In the genomic region with DNA sequence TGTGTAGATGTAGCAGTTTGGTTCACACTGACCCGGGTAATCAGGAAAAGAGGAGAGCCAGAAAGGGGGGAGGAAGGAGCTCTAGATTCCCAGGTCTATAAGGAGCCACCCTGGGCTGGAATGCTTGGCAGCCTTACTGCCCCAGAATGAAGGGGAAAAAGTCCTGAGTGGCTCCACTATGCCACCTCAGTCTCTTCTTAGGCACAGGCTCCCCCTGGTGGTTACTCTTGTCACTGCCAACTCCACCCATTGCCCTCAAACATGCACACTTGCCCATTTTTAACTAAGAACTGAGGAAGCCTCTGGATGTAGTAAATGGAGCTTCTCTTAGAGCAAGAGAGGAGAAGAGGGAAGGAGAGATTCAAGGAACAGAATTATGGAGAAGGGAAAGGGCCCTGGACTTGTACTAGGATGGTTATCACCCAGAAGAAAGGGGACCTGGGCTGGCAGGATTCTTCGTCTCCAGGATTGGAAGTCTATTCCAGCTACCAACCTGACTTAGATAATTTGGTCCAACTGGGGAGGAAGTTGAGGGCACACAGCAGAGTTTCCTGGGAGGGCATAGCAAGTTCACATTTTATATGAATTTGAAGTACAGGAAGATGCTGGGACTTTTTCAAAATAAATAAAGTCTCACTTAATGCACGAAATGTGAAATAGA, we compare ENCODE assay signal across 8 cellular contexts. TPM values are rescaled to one million over a fixed set of nuclear protein-coding genes. Genes with fewer than 3 reads are reported as not detected.
A peak's percentile ranks its signal among the peaks of the same experiment; 100 is the strongest.
DNase-seq lines count a peak whose midpoint lies in the region; ATAC-seq and TF ChIP-seq lines count a peak whose summit lies in the region.

No MANE protein-coding gene starts in this region.

- H3K27me3 ChIP-seq in endodermal cell (ENCODE audit: control insufficient read depth, insufficient read depth, low read length, poor library complexity, severe bottlenecking), result no peaks in the 10 kb centered on the region

- no peak overlapping the region for H3K4me3 Mint-ChIP-seq in endodermal cell

- H3K4me1 Mint-ChIP-seq in endodermal cell, result no peaks in the 10 kb centered on the region

- H3K4me1 ChIP-seq in endodermal cell (ENCODE audit: control insufficient read depth, insufficient read depth, low read length), result no peaks in the 10 kb centered on the region

- H3K9ac ChIP-seq in endodermal cell (ENCODE audit: extremely low read depth, low read length, poor library complexity, severe bottlenecking), result no peak overlapping the region

- DNase-seq in DMS153 (lab: John Stamatoyannopoulos, UW) (peak; percentile 57), HS-5 (ENCODE audit: low read depth) (peak; percentile 45), NOMO-1 treated with dmso at 0.1 percent for 144 hours (lab: John Stamatoyannopoulos, UW; ENCODE audit: unreplicated experiment) (peak; percentile 64), endodermal cell (peak; percentile 94), middle frontal gyrus (ENCODE audit: extremely low spot score, low spot score) (peak; percentile 71)
- peak; percentile 58 to 66 for DNase-seq in activated CD8-positive, alpha-beta memory T cell treated with anti-CD3 and anti-CD28 coated beads for 4 hours (ENCODE audit: low read depth in 2 of 2)
- DNase-seq in stimulated activated CD8-positive, alpha-beta memory T cell treated with anti-CD3 and anti-CD28 coated beads, Interleukin-4, amount 100 ng/mL, for 4 hours (ENCODE audit: low read depth in 2 of 2, low spot score in 1 of 2), result peak; percentile 45 to 77

- 87 to 100% methylated on average over 1 to 3 of the region's 3 CpGs for WGBS in endodermal cell (ENCODE audit: insufficient coverage in 1 of 2, insufficient read length in 1 of 2), 2 experiments

- H3K4me3 ChIP-seq in endodermal cell (ENCODE audit: low read length), result no peak overlapping the region

- H3K36me3 Mint-ChIP-seq in endodermal cell (ENCODE audit: low read depth), result peaks cover 2% of the 10 kb centered on the region

- H3K9me3 Mint-ChIP-seq in endodermal cell, result no peaks in the 10 kb centered on the region

- H3K27ac Mint-ChIP-seq in endodermal cell, result no peak overlapping the region

- H3K9me3 ChIP-seq in endodermal cell (ENCODE audit: control insufficient read depth, low read length), result no peaks in the 10 kb centered on the region

- no peak overlapping the region for H3K27ac ChIP-seq in endodermal cell (ENCODE audit: low read depth, low read length)

- peak; percentile 98 for TF ChIP-seq CTCF in endodermal cell (conservative IDR thresholded peaks at IDR 0.05)

- H3K36me3 ChIP-seq in endodermal cell (ENCODE audit: control insufficient read depth, insufficient read depth, low read length), result no peaks in the 10 kb centered on the region

- no peak for ATAC-seq in HG02852 (IDR thresholded peaks at IDR 0.05; ENCODE audit: unreplicated experiment)

- peaks cover under 1% of the 10 kb centered on the region for H3K27me3 Mint-ChIP-seq in endodermal cell (ENCODE audit: insufficient read depth)

RNA-seq across cellular contexts. Expression of a gene that starts 7.8 kb away (rescaled TPM):
- total RNA-seq in endodermal cell, result 10 to 100 TPM; 19.6 to 20.8 TPM
- 8.4 TPM for polyA plus RNA-seq in endodermal cell (2013, experiment 1 of 2)
- polyA plus RNA-seq in endodermal cell (2013, experiment 2 of 2), result 8.9 TPM

RNA-seq across cellular contexts. Expression of a gene that starts 17.0 kb away (rescaled TPM):
- total RNA-seq in endodermal cell, result 10 to 100 TPM; 18.0 to 19.7 TPM
- 12.1 TPM for polyA plus RNA-seq in endodermal cell (2013, experiment 1 of 2)
- polyA plus RNA-seq in endodermal cell (2013, experiment 2 of 2), result 11.4 TPM

RNA-seq across cellular contexts. Expression of a gene that starts 47.2 kb away (rescaled TPM):
- total RNA-seq in endodermal cell, result 10 to 100 TPM; 72.0 to 82.6 TPM
- 112 TPM for polyA plus RNA-seq in endodermal cell (2013, experiment 1 of 2)
- polyA plus RNA-seq in endodermal cell (2013, experiment 2 of 2), result 104 TPM

RNA-seq across cellular contexts. Expression of a gene that starts 59.8 kb away (rescaled TPM):
- 10 to 100 TPM; 44.5 to 44.7 TPM for total RNA-seq in endodermal cell
- polyA plus RNA-seq in endodermal cell (2013, experiment 1 of 2), result 31.0 TPM
- polyA plus RNA-seq in endodermal cell (2013, experiment 2 of 2), result 26.7 TPM
